19 cellular contexts compared by ENCODE assay signal in the genomic region with DNA sequence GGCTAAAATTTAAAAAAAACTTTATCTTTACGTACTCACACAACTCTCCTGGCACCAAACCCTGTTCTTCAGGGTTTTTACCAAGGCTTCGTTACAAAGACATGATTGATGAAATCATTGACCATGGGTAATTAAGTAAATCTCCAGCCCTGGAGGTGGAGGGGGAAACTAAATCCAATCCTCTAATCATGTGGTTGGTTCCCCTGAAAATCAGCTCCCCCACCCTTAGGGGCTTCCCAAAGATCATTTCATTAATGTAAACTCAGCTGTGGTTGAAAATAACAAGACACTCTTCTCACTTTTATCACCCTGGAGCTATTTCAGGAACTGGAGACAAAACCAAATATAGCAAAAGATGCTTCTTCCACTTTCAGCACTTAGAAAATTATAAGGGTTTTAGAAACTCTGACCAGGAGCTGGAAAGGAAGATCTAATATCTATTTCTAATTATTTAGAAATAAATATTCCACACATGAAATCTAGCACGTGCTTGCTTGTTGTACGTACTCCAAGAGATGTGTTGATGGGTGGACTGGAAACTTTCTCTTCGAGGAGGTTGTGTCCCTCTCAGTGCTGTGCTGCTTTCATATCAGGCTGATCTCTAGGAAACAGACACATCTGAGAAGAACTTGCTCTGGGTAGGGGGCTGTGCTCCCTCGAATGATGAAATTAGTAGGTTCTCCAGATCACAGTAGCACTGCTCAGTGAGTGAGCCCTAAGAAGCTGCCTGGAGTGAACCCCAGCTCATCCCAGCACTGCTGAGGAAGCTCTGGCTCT.
"Had no signal": no experiment of that assay in that cellular context is flagged by ENCODE, and none has a peak within 500 bp of the region (broad histone marks: within the 10 kb centered on the region; RNA-seq: fewer than 3 reads in every experiment).

No MANE protein-coding gene starts in this region.

- H3K36me3 ChIP-seq: brain microvascular endothelial cell, esophagus squamous epithelium, left ventricle myocardium inferior, neutrophil, tibial artery had no signal

- H3K4me1 ChIP-seq: esophagus squamous epithelium, parathyroid adenoma, tibial artery had no signal

- ATAC-seq: activated CD8-positive, alpha-beta T cell treated with anti-CD3 and anti-CD28 coated beads, Interleukin-2, amount 10 ng/mL, durations not matched to agents 7 days and 5 days; activated T-cell treated with anti-CD3 and anti-CD28 coated beads, Interleukin-2, amount 50 U/mL, for 72 hours; mucosa of descending colon; naive thymus-derived CD8-positive, alpha-beta T cell; stimulated activated memory B cell treated with anti-CD40 and anti-IgM and Interleukin-4, amounts not matched to agents 10 μg/mL and 1 μg/mL and 100 μg/mL, for 72 hours; WTC11 had no signal

- H3K27me3 ChIP-seq: brain microvascular endothelial cell, esophagus squamous epithelium, tibial artery had no signal

- H3K9me3 ChIP-seq: esophagus squamous epithelium, mucosa of descending colon, neutrophil, tibial artery had no signal

- H3K4me3 ChIP-seq: coronary artery, esophagus squamous epithelium, left ventricle myocardium inferior, mucosa of descending colon, tibial artery had no signal

- DNase-seq: activated CD4-positive, alpha-beta T cell treated with anti-CD3 and anti-CD28 coated beads for 48 hours; activated CD8-positive, alpha-beta memory T cell treated with anti-CD3 and anti-CD28 coated beads, Interleukin-2, amount 50 U/mL, for 4 hours; activated CD8-positive, alpha-beta T cell treated with anti-CD3 and anti-CD28 coated beads, Interleukin-2, amount 10 ng/mL, durations not matched to agents 7 days and 5 days; activated gamma-delta T cell; activated T-cell treated with anti-CD3 and anti-CD28 coated beads, Interleukin-2, amount 50 U/mL, for 72 hours; brain microvascular endothelial cell; esophagus squamous epithelium; foreskin fibroblast; glutamatergic neuron; hypothalamus; left ventricle myocardium inferior; mucosa of descending colon; naive thymus-derived CD8-positive, alpha-beta T cell; tibial artery had no signal

- H3K9ac ChIP-seq: parathyroid adenoma had no signal

- H3K27ac ChIP-seq: brain microvascular endothelial cell, coronary artery, esophagus squamous epithelium, left ventricle myocardium inferior, neutrophil, parathyroid adenoma, tibial artery had no signal

- H2AFZ ChIP-seq: parathyroid adenoma had no signal

- H3K79me2 ChIP-seq: parathyroid adenoma had no signal
